9 cellular contexts compared by ENCODE assay signal in genomic region chr5:61450170-61450815, GRCh38.
DNase-seq lines count a peak whose midpoint lies in the region; ATAC-seq and TF ChIP-seq lines count a peak whose summit lies in the region.
"Had no signal": no experiment of that assay in that cellular context is flagged by ENCODE, and none has a peak within 500 bp of the region (broad histone marks: within the 10 kb centered on the region; RNA-seq: fewer than 3 reads in every experiment).

No MANE protein-coding gene starts in this region.

- H3K4me1 Mint-ChIP-seq in activated CD4-positive, alpha-beta T cell treated with anti-CD3 and anti-CD28 coated beads, Interleukin-2, amount 10 ng/mL, durations not matched to agents 24 days and 14 days, result peaks cover 2% of the 10 kb centered on the region

- H3K4me3 Mint-ChIP-seq in activated CD4-positive, alpha-beta T cell treated with anti-CD3 and anti-CD28 coated beads, Interleukin-2, amount 10 ng/mL, durations not matched to agents 24 days and 14 days, result no peak overlapping the region
- H3K4me3 Mint-ChIP-seq: central memory CD8-positive, alpha-beta T cell had no signal

- H3K27me3 Mint-ChIP-seq in activated CD4-positive, alpha-beta T cell treated with anti-CD3 and anti-CD28 coated beads, Interleukin-2, amount 10 ng/mL, durations not matched to agents 24 days and 14 days, result no peaks in the 10 kb centered on the region
- H3K27me3 Mint-ChIP-seq: central memory CD8-positive, alpha-beta T cell had no signal

- H3K9ac ChIP-seq in subcutaneous abdominal adipose tissue (ENCODE audit: low read length in 5 of 5), result no peak overlapping the region

- DNase-seq in HT-29 (ENCODE audit: low spot score) (peak; percentile 57), body of pancreas (peak in 2 of 4 donors; percentile 30 to 35), iPS-NIHi11 (ENCODE audit: low spot score) (peak; percentile 26), T-helper 1 cell (no peak), HPDE6-E6E7 (ENCODE audit: extremely low spot score) (no peak)
- DNase-seq in activated CD4-positive, alpha-beta T cell treated with anti-CD3 and anti-CD28 coated beads, Interleukin-2, amount 10 ng/mL, durations not matched to agents 24 days and 14 days, result no peak

- H3K4me3 ChIP-seq in body of pancreas (no peak overlapping the region), subcutaneous abdominal adipose tissue (ENCODE audit: low read depth in 1 of 5, low read length in 5 of 5) (no peak overlapping the region)

- H3K36me3 ChIP-seq in body of pancreas (replicated peaks in 1 of 2; ENCODE audit: insufficient read depth in 1 of 2, low read depth in 2 of 2) (no peaks in the 10 kb centered on the region), subcutaneous abdominal adipose tissue (ENCODE audit: control insufficient read depth in 5 of 5, insufficient read depth in 5 of 5, low read length in 5 of 5) (no peaks in the 10 kb centered on the region)

- H3K9me3 Mint-ChIP-seq in activated CD4-positive, alpha-beta T cell treated with anti-CD3 and anti-CD28 coated beads, Interleukin-2, amount 10 ng/mL, durations not matched to agents 24 days and 14 days, result peaks cover 6% of the 10 kb centered on the region

- TF ChIP-seq CTCF in body of pancreas (IDR thresholded peaks at IDR 0.05), result no peak

- no peak overlapping the region for H3K27ac Mint-ChIP-seq in activated CD4-positive, alpha-beta T cell treated with anti-CD3 and anti-CD28 coated beads, Interleukin-2, amount 10 ng/mL, durations not matched to agents 24 days and 14 days

- peak; percentile 83 for ATAC-seq in body of pancreas
- ATAC-seq in HG03097 (IDR thresholded peaks at IDR 0.05; ENCODE audit: low FRiP score, unreplicated experiment), result no peak

- intact Hi-C loops in body of pancreas (cut with DNase I), result no loop called here
- intact Hi-C loops in activated CD4-positive, alpha-beta T cell treated with anti-CD3 and anti-CD28 coated beads, Interleukin-2, amount 10 ng/mL, durations not matched to agents 24 days and 14 days (cut with micrococcal nuclease), result no loop called here

- no peaks in the 10 kb centered on the region for H3K27me3 ChIP-seq in body of pancreas
- no peaks in the 10 kb centered on the region for H3K27me3 ChIP-seq in subcutaneous abdominal adipose tissue (ENCODE audit: control insufficient read depth in 5 of 5, insufficient read depth in 4 of 5, low read length in 5 of 5)

- H3K27ac ChIP-seq in body of pancreas (peak overlapping the region in 3 of 4 donors; percentile 21 to 84 (median 53)), subcutaneous abdominal adipose tissue (ENCODE audit: low read depth, low read length) (peak overlapping the region; percentile 25)

- 21 to 29% methylated on average over 1 of the region's 1 CpG for WGBS in body of pancreas, 2 donors

- TF ChIP-seq POLR2A in body of pancreas (IDR thresholded peaks at IDR 0.05), result no peak

- no peaks in the 10 kb centered on the region for H3K9me3 ChIP-seq in body of pancreas
- peaks cover 0 to 13% (median 3%) of the 10 kb centered on the region in 5 donors for H3K9me3 ChIP-seq in subcutaneous abdominal adipose tissue (ENCODE audit: control insufficient read depth in 5 of 5, low read length in 5 of 5)

- peaks cover 6% of the 10 kb centered on the region for H3K36me3 Mint-ChIP-seq in activated CD4-positive, alpha-beta T cell treated with anti-CD3 and anti-CD28 coated beads, Interleukin-2, amount 10 ng/mL, durations not matched to agents 24 days and 14 days (ENCODE audit: low read depth)

- H3K4me1 ChIP-seq in body of pancreas (peaks cover 25% of the 10 kb centered on the region), subcutaneous abdominal adipose tissue (ENCODE audit: control insufficient read depth in 5 of 5, insufficient read depth in 5 of 5, low read length in 5 of 5) (peaks cover 0 to 20% (median 11%) of the 10 kb centered on the region in 5 donors)

Comparison
In these comparisons a context has a peak if more than half of its experiments do, and no peak if none do; other contexts are left out.
1. DNase-seq: peak in HT-29 (single experiment) and iPS-NIHi11 (single experiment); none in T-helper 1 cell (0 of 5), activated CD4-positive, alpha-beta T cell treated with anti-CD3 and anti-CD28 coated beads, Interleukin-2, amount 10 ng/mL, durations not matched to agents 24 days and 14 days (single experiment) and HPDE6-E6E7 (single experiment).